ENCODE assay signal across 22 cellular contexts in the genomic region with DNA sequence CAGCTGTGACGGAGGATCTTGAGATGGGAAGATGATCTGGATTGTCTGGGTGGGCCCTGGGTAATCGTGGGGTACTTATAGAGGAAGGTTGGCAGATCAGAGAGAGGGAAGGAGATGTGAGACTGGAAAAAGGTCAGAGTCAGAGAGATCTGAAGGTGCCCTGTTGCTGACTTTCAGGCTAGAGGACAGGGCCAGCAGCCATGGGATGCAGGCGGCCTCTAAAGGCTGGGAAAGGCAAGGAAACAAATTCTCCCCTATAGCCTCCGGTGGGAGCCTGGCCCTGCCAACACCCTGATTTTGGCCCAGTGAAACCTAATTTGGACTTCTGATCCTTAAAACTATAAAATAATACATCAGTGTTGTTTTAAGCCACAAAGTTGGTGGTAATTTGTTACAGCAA.
DNase-seq lines count a peak whose midpoint lies in the region; ATAC-seq and TF ChIP-seq lines count a peak whose summit lies in the region.
"Had no signal": no experiment of that assay in that cellular context is flagged by ENCODE, and none has a peak within 500 bp of the region (broad histone marks: within the 10 kb centered on the region; RNA-seq: fewer than 3 reads in every experiment).

No MANE protein-coding gene starts in this region.

- no peak overlapping the region for H3K4me3 Mint-ChIP-seq in activated naive CD4-positive, alpha-beta T cell treated with anti-CD3 and anti-CD28 coated beads, Interleukin-2, amount 50 U/mL, for 24 hours
- H3K4me3 Mint-ChIP-seq in T-helper 2 cell treated with Interferon-gamma antibody and Interleukin-4, amounts not matched to agents 5 μg/mL and 100 μg/mL, for 36 hours: no peak overlapping the region
- H3K4me3 Mint-ChIP-seq: CD8-positive, alpha-beta memory T cell; GM23338 had no signal

- H3K27ac ChIP-seq in foreskin keratinocyte (no peak overlapping the region), spleen (peak overlapping the region; percentile 15 to 85 (median 77)), SJCRH30 (no peak overlapping the region)
- H3K27ac ChIP-seq: C4-2B, KMS-11 had no signal

- ATAC-seq in foreskin keratinocyte (no peak), HG02759 (IDR thresholded peaks at IDR 0.05; ENCODE audit: unreplicated experiment) (no peak)
- ATAC-seq: GM23338 had no signal

- intact Hi-C loops in spleen (cut with DNase I; ENCODE audit: low total_unique reads): no loop called here

- no peaks in the 10 kb centered on the region for H3K27me3 Mint-ChIP-seq in activated naive CD4-positive, alpha-beta T cell treated with anti-CD3 and anti-CD28 coated beads, Interleukin-2, amount 50 U/mL, for 24 hours
- no peaks in the 10 kb centered on the region for H3K27me3 Mint-ChIP-seq in T-helper 2 cell treated with Interferon-gamma antibody and Interleukin-4, amounts not matched to agents 5 μg/mL and 100 μg/mL, for 36 hours (ENCODE audit: low read depth)

- no peak for DNase-seq in activated naive CD4-positive, alpha-beta T cell (lab: John Stamatoyannopoulos, UW)
- DNase-seq in astrocyte of the spinal cord (ENCODE audit: low read depth, low spot score): no peak
- no peak for DNase-seq in foreskin keratinocyte
- no peak for DNase-seq in spleen
- no peak for DNase-seq in SJCRH30
- DNase-seq in T-helper 2 cell treated with Interferon-gamma antibody and Interleukin-4, amounts not matched to agents 5 μg/mL and 100 μg/mL, for 36 hours (ENCODE audit: low spot score): no peak
- DNase-seq: 8988T; Calu3; CD8-positive, alpha-beta memory T cell; DMS153; GDM1; HCEC 1CT; NCI-H1105 treated with DMSO at 0.1 percent for 48 hours; NCI-H2029 treated with DMSO at 0.1 percent for 48 hours; NCI-H2171; NCI-H446; NCI-H526 had no signal

- peak overlapping the region; percentile 79 for H3K27ac Mint-ChIP-seq in activated naive CD4-positive, alpha-beta T cell treated with anti-CD3 and anti-CD28 coated beads, Interleukin-2, amount 50 U/mL, for 24 hours
- no peak overlapping the region for H3K27ac Mint-ChIP-seq in T-helper 2 cell treated with Interferon-gamma antibody and Interleukin-4, amounts not matched to agents 5 μg/mL and 100 μg/mL, for 36 hours
- H3K27ac Mint-ChIP-seq: CD8-positive, alpha-beta memory T cell; GM23338 had no signal

- H3K9me3 ChIP-seq in spleen (no peaks in the 10 kb centered on the region), SJCRH30 (replicated peaks) (no peaks in the 10 kb centered on the region)

- H3K27me3 ChIP-seq in foreskin keratinocyte (no peaks in the 10 kb centered on the region), spleen (replicated peaks in 1 of 7) (no peaks in the 10 kb centered on the region), SJCRH30 (no peaks in the 10 kb centered on the region; the same call in 1 of the 2 replicates)

- H3K36me3 ChIP-seq in spleen: no peaks in the 10 kb centered on the region
- H3K36me3 ChIP-seq in SJCRH30: no peaks in the 10 kb centered on the region

- 76 to 91% (median 82%) methylated on average over 4 of the region's 4 CpGs for WGBS in spleen, 5 donors

- H3K4me1 Mint-ChIP-seq in activated naive CD4-positive, alpha-beta T cell treated with anti-CD3 and anti-CD28 coated beads, Interleukin-2, amount 50 U/mL, for 24 hours: no peaks in the 10 kb centered on the region
- H3K4me1 Mint-ChIP-seq in T-helper 2 cell treated with Interferon-gamma antibody and Interleukin-4, amounts not matched to agents 5 μg/mL and 100 μg/mL, for 36 hours (ENCODE audit: low read depth): no peaks in the 10 kb centered on the region
- H3K4me1 Mint-ChIP-seq: CD8-positive, alpha-beta memory T cell had no signal

- H3K9me3 Mint-ChIP-seq in activated naive CD4-positive, alpha-beta T cell treated with anti-CD3 and anti-CD28 coated beads, Interleukin-2, amount 50 U/mL, for 24 hours: no peaks in the 10 kb centered on the region
- no peaks in the 10 kb centered on the region for H3K9me3 Mint-ChIP-seq in T-helper 2 cell treated with Interferon-gamma antibody and Interleukin-4, amounts not matched to agents 5 μg/mL and 100 μg/mL, for 36 hours
- H3K9me3 Mint-ChIP-seq: CD8-positive, alpha-beta memory T cell; GM23338 had no signal

- H3K4me1 ChIP-seq in foreskin keratinocyte (no peaks in the 10 kb centered on the region), spleen (peaks cover 14 to 97% (median 75%) of the 10 kb centered on the region in 6 donors), SJCRH30 (no peaks in the 10 kb centered on the region)

- in situ Hi-C loops in astrocyte of the spinal cord (cut with HindIII; ENCODE audit: low sequenced_read_pairs): no loop called here

- H3K4me3 ChIP-seq in astrocyte of the spinal cord (ENCODE audit: low read depth, low read length) (no peak overlapping the region), spleen (no peak overlapping the region), SJCRH30 (no peak overlapping the region)
- H3K4me3 ChIP-seq: GM23338 had no signal

- TF ChIP-seq POLR2A in spleen (IDR thresholded peaks at IDR 0.05): no peak

- no peaks in the 10 kb centered on the region for H3K36me3 Mint-ChIP-seq in activated naive CD4-positive, alpha-beta T cell treated with anti-CD3 and anti-CD28 coated beads, Interleukin-2, amount 50 U/mL, for 24 hours
- no peaks in the 10 kb centered on the region for H3K36me3 Mint-ChIP-seq in T-helper 2 cell treated with Interferon-gamma antibody and Interleukin-4, amounts not matched to agents 5 μg/mL and 100 μg/mL, for 36 hours (ENCODE audit: low read depth)
- H3K36me3 Mint-ChIP-seq: CD8-positive, alpha-beta memory T cell had no signal

- TF ChIP-seq CTCF in astrocyte of the spinal cord (IDR thresholded peaks at IDR 0.05; ENCODE audit: low read depth, low read length) (peak; percentile 8), foreskin keratinocyte (conservative IDR thresholded peaks at IDR 0.05) (peak; percentile 16), spleen (IDR thresholded peaks at IDR 0.05 in 8 of 11, conservative IDR thresholded peaks at IDR 0.05 in 3 of 11) (no peak)

Comparison
In these comparisons a context has a peak if more than half of its experiments do, and no peak if none do; other contexts are left out.
1. CTCF ChIP-seq: peak in astrocyte of the spinal cord (single experiment) and foreskin keratinocyte (single experiment); none in spleen (0 of 11).
2. H3K27ac ChIP-seq: peak in spleen (8 of 8); none in foreskin keratinocyte (single experiment) and SJCRH30 (single experiment).